ENCODE assay signal across 18 cellular contexts in the genomic region with DNA sequence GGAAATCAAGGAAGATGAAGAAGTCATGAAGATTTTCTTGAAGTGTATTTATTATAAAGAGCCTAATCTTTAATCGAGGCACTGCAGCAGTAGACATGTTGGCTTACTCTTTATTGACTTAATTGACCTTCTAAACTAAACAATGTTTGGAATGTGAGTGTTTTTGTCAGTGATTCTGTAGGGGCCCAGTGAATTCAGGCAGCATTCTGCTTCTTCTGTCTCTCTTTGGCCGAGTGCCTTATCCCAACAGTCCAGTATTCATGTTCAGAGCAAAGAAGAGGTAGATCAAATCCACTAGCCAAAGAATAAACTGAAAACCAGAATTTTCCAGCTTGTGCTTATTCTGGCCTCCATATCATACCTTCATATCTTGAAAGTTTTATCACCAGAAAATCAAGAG. TPM values are rescaled to one million over a fixed set of nuclear protein-coding genes. Genes with fewer than 3 reads are reported as not detected.
DNase-seq lines count a peak whose midpoint lies in the region; ATAC-seq and TF ChIP-seq lines count a peak whose summit lies in the region.
"Had no signal": no experiment of that assay in that cellular context is flagged by ENCODE, and none has a peak within 500 bp of the region (broad histone marks: within the 10 kb centered on the region; RNA-seq: fewer than 3 reads in every experiment).

No MANE protein-coding gene starts in this region.

- TF ChIP-seq CTCF in adrenal gland (IDR thresholded peaks at IDR 0.05) (no peak), left lung (IDR thresholded peaks at IDR 0.05) (no peak), thoracic aorta (IDR thresholded peaks at IDR 0.05) (no peak)

- H3K27me3 ChIP-seq in adrenal gland (no peaks in the 10 kb centered on the region), left lung (no peaks in the 10 kb centered on the region), thoracic aorta (replicated peaks; ENCODE audit: insufficient read depth) (no peaks in the 10 kb centered on the region)

- H3K27ac Mint-ChIP-seq in activated naive CD4-positive, alpha-beta T cell treated with anti-CD3 and anti-CD28 coated beads for 36 hours: peak overlapping the region; percentile 7
- H3K27ac Mint-ChIP-seq in activated naive CD4-positive, alpha-beta T cell treated with anti-CD3 and anti-CD28 coated beads, Interleukin-2, amount 50 U/mL, for 72 hours: no peak overlapping the region
- H3K27ac Mint-ChIP-seq: activated T-helper 17 cell treated with anti-CD3 and anti-CD28 coated beads, Interleukin-2, amount 50 U/mL, for 72 hours; T-cell had no signal

- H3K9me3 ChIP-seq in adrenal gland (replicated peaks in 1 of 3) (no peaks in the 10 kb centered on the region), left lung (no peaks in the 10 kb centered on the region), thoracic aorta (no peaks in the 10 kb centered on the region)

- H3K36me3 Mint-ChIP-seq in activated naive CD4-positive, alpha-beta T cell treated with anti-CD3 and anti-CD28 coated beads for 36 hours (ENCODE audit: low read depth): peaks cover 8% of the 10 kb centered on the region
- H3K36me3 Mint-ChIP-seq in activated naive CD4-positive, alpha-beta T cell treated with anti-CD3 and anti-CD28 coated beads, Interleukin-2, amount 50 U/mL, for 72 hours: peaks cover 0 to 20% of the 10 kb centered on the region in 2 donors

- CTCF ChIA-PET in activated naive CD4-positive, alpha-beta T cell treated with anti-CD3 and anti-CD28 coated beads for 36 hours (lab: Charles Lee): interaction anchor here (0.7 to 5.8 kb wide), 3 partner anchors 11 to 41 kb away, joined by 3 to 63 read pairs (median 4); no protein-coding TSS in a partner anchor

- TF ChIP-seq POLR2A in adrenal gland (IDR thresholded peaks at IDR 0.05): no peak

- intact Hi-C loops in activated naive CD4-positive, alpha-beta T cell treated with anti-CD3 and anti-CD28 coated beads for 36 hours (cut with micrococcal nuclease): no loop called here
- intact Hi-C loops in adrenal gland (cut with DNase I): no loop called here
- intact Hi-C loops in left lung (cut with DNase I): no loop called here

- H3K4me1 ChIP-seq in adrenal gland (replicated peaks in 1 of 2) (peaks cover 23 to 37% of the 10 kb centered on the region in 2 donors), left lung (peaks cover 8 to 41% of the 10 kb centered on the region in 2 donors), thoracic aorta (ENCODE audit: control insufficient read depth in 1 of 2, low read depth in 2 of 2) (peaks cover 43 to 55% of the 10 kb centered on the region in 2 donors)

- no peak overlapping the region for H3K4me3 ChIP-seq in adrenal gland
- H3K4me3 ChIP-seq in left lung: no peak overlapping the region
- H3K4me3 ChIP-seq in thoracic aorta: no peak overlapping the region

- H3K4me1 Mint-ChIP-seq in activated naive CD4-positive, alpha-beta T cell treated with anti-CD3 and anti-CD28 coated beads for 36 hours (ENCODE audit: low read depth): peaks cover 35% of the 10 kb centered on the region

- H3K36me3 ChIP-seq in adrenal gland (replicated peaks in 1 of 2) (no peaks in the 10 kb centered on the region), left lung (peaks cover 0 to 14% of the 10 kb centered on the region in 2 donors), thoracic aorta (no peaks in the 10 kb centered on the region)

- H3K27me3 Mint-ChIP-seq in activated naive CD4-positive, alpha-beta T cell treated with anti-CD3 and anti-CD28 coated beads for 36 hours (ENCODE audit: low read depth): no peaks in the 10 kb centered on the region
- H3K27me3 Mint-ChIP-seq: activated T-helper 17 cell treated with anti-CD3 and anti-CD28 coated beads, Interleukin-2, amount 50 U/mL, for 72 hours; T-cell had no signal

- H3K9me3 Mint-ChIP-seq in activated naive CD4-positive, alpha-beta T cell treated with anti-CD3 and anti-CD28 coated beads for 36 hours: no peaks in the 10 kb centered on the region
- H3K9me3 Mint-ChIP-seq in activated naive CD4-positive, alpha-beta T cell treated with anti-CD3 and anti-CD28 coated beads, Interleukin-2, amount 50 U/mL, for 72 hours: no peaks in the 10 kb centered on the region
- H3K9me3 Mint-ChIP-seq: activated T-helper 17 cell treated with anti-CD3 and anti-CD28 coated beads, Interleukin-2, amount 50 U/mL, for 72 hours; T-cell had no signal

- 32 to 68% (median 51%) methylated on average over 2 of the region's 2 CpGs for WGBS in adrenal gland, 4 donors

- no peak overlapping the region for H3K4me3 Mint-ChIP-seq in activated naive CD4-positive, alpha-beta T cell treated with anti-CD3 and anti-CD28 coated beads for 36 hours
- H3K4me3 Mint-ChIP-seq: activated T-helper 17 cell treated with anti-CD3 and anti-CD28 coated beads, Interleukin-2, amount 50 U/mL, for 72 hours; T-cell had no signal

- H3K27ac ChIP-seq in adrenal gland (peak overlapping the region in 3 of 5 donors; percentile 30 to 72 (median 58)), left lung (peak overlapping the region; percentile 28 to 73), thoracic aorta (peak overlapping the region; percentile 86)

- no peak for DNase-seq in activated naive CD4-positive, alpha-beta T cell treated with anti-CD3 and anti-CD28 coated beads for 36 hours
- DNase-seq in activated naive CD4-positive, alpha-beta T cell treated with anti-CD3 and anti-CD28 coated beads, Interleukin-2, amount 50 U/mL, for 72 hours (ENCODE audit: low spot score in 2 of 2): no peak
- DNase-seq in adrenal gland: no peak
- no peak for DNase-seq in left lung
- DNase-seq in thoracic aorta (ENCODE audit: low spot score): no peak
- DNase-seq in OCI-M2 (lab: John Stamatoyannopoulos, UW; ENCODE audit: unreplicated experiment): no peak
- DNase-seq: activated CD4-positive, CD25-positive, alpha-beta regulatory T cell treated with anti-CD3 and anti-CD28 coated beads, Interleukin-2, amount 50 U/mL, for 72 hours; left colon; MV-4-11; NCI-H446; stimulated activated CD4-positive, alpha-beta T cell treated with anti-CD3 and anti-CD28 coated beads, Interleukin-12 subunit alpha, Interleukin-12 subunit beta, amount 100 ng/mL, for 4 hours; T-cell had no signal

- ATAC-seq in activated naive CD4-positive, alpha-beta T cell treated with anti-CD3 and anti-CD28 coated beads, Interleukin-2, amount 50 U/mL, for 72 hours: no peak
- ATAC-seq in left lung (no peak), thoracic aorta (ENCODE audit: insufficient number of reproducible peaks, low FRiP score, low read depth) (no peak), HG03175 (IDR thresholded peaks at IDR 0.05; ENCODE audit: unreplicated experiment) (no peak), GM19351 (IDR thresholded peaks at IDR 0.05; ENCODE audit: unreplicated experiment) (no peak)
- ATAC-seq: activated T-helper 17 cell treated with anti-CD3 and anti-CD28 coated beads, Interleukin-2, amount 50 U/mL, for 72 hours; left colon; T-cell had no signal

RNA-seq across cellular contexts. Expression of a gene that starts 55.7 kb away (rescaled TPM):
- total RNA-seq in activated naive CD4-positive, alpha-beta T cell treated with anti-CD3 and anti-CD28 coated beads for 36 hours: not detected
- not detected for total RNA-seq in activated naive CD4-positive, alpha-beta T cell treated with anti-CD3 and anti-CD28 coated beads, Interleukin-2, amount 50 U/mL, for 72 hours
- total RNA-seq in adrenal gland: not detected
- under 1 TPM in 2 of 3 donors, not detected in 1; 0.10 to 0.16 TPM for polyA plus RNA-seq in adrenal gland
- not detected for total RNA-seq in left lung
- not detected for total RNA-seq in thoracic aorta
- total RNA-seq: activated T-helper 17 cell treated with anti-CD3 and anti-CD28 coated beads, Interleukin-2, amount 50 U/mL, for 72 hours; HT-29; left colon; OCI-LY7; T-cell had no signal
- polyA plus RNA-seq: AG04450 had no signal
